Comparison of ENCODE assay signal across 10 cellular contexts in the genomic region with DNA sequence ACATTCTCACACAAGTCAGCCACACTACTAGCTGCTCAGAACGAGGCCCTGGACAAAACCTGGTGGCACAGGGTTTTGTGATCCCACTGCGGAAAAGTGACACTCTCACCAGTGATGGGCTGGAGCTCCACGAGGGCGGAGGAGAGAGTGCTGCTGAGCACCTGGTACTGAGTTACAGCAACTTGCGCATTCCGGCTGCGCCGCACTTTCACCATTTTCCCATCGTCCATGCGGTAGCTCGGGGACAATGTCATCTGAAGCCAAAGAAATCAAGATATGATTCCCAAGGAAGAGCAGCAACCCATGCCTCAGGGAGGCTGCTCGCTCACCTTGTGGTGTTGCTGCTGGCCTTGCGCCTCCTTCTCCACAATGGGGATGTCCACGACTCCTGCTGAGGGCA.
"Had no signal": no experiment of that assay in that cellular context is flagged by ENCODE, and none has a peak within 500 bp of the region (broad histone marks: within the 10 kb centered on the region; RNA-seq: fewer than 3 reads in every experiment).

No MANE protein-coding gene starts in this region.

- FAIRE-seq: HepG2 had no signal

- DNase-seq: GM23248, GOT3, H7, HFFc6, KG1 had no signal

- H3K4me3 Mint-ChIP-seq: HFFc6, IgD-negative memory B cell had no signal

- H3K27ac ChIP-seq: GM23248, HL-60 had no signal

- H3K9me3 Mint-ChIP-seq: HFFc6, IgD-negative memory B cell had no signal

- H3K9me3 ChIP-seq: HAP-1 had no signal

- H3K27me3 Mint-ChIP-seq: IgD-negative memory B cell had no signal

- H3K4me3 ChIP-seq: GM23248, HAP-1 had no signal

- H3K27ac Mint-ChIP-seq: HFFc6, IgD-negative memory B cell had no signal

- H3K4me1 ChIP-seq: HAP-1 had no signal

- ATAC-seq: HCT116, HepG2 had no signal
